20 cellular contexts compared by ENCODE assay signal in the genomic region with DNA sequence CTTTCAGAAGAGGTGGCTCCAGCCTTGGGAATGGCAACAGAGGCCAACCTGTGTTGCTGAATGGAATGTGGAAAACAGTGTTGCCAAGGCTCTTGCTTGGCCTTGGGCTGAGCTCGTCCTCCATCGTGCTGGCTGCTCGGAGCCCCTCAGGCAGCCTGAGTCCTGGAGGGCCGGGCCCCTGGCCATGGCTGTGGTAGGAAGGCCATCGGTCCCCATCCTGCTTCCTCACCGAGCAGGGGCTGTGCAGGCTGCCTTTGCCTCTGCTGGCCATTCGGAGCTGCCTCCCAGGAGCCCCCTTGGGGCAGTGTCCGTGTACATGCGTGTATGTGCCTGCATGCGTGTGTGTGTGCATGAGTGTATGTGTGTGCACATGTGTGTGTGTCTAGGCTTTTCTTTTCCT.
DNase-seq lines count a peak whose midpoint lies in the region; ATAC-seq and TF ChIP-seq lines count a peak whose summit lies in the region.
"Had no signal": no experiment of that assay in that cellular context is flagged by ENCODE, and none has a peak within 500 bp of the region (broad histone marks: within the 10 kb centered on the region; RNA-seq: fewer than 3 reads in every experiment).

No MANE protein-coding gene starts in this region.

- H3K9ac ChIP-seq in fibroblast of lung (ENCODE audit: insufficient read depth, low read length) (no peak overlapping the region), trophoblast cell (ENCODE audit: low read length) (no peak overlapping the region)

- H2BK120ac ChIP-seq in trophoblast cell (ENCODE audit: insufficient read depth, low read length, poor library complexity): peak overlapping the region; percentile 21

- no peak overlapping the region for H2AK5ac ChIP-seq in trophoblast cell (ENCODE audit: low read length)

- H3K14ac ChIP-seq in trophoblast cell (ENCODE audit: low read length): peak overlapping the region; percentile 24

- H3K23ac ChIP-seq in trophoblast cell (ENCODE audit: low read length): no peak overlapping the region

- H2BK12ac ChIP-seq in trophoblast cell (ENCODE audit: low read length): peak overlapping the region; percentile 58

- H4K12ac ChIP-seq in trophoblast cell (ENCODE audit: low read depth, low read length): no peak overlapping the region

- no peak for TF ChIP-seq CTCF in ascending aorta (IDR thresholded peaks at IDR 0.05)
- no peak for TF ChIP-seq CTCF in fibroblast of lung (conservative IDR thresholded peaks at IDR 0.05 in 1 of 2, IDR thresholded peaks at IDR 0.05 in 1 of 2; ENCODE audit: low read depth in 1 of 2, low read length in 2 of 2)
- no peak for TF ChIP-seq CTCF in thoracic aorta (IDR thresholded peaks at IDR 0.05)
- no peak for TF ChIP-seq CTCF in WTC11 (IDR thresholded peaks at IDR 0.05)

- ATAC-seq in thoracic aorta (ENCODE audit: insufficient number of reproducible peaks, low FRiP score, low read depth) (no peak), GM21423 (IDR thresholded peaks at IDR 0.05; ENCODE audit: unreplicated experiment) (no peak), WTC11 (no peak)
- ATAC-seq in activated T-cell treated with anti-CD3 and anti-CD28 coated beads, Interleukin-2, amount 50 U/mL, for 72 hours (replicated peaks in 1 of 2): no peak
- ATAC-seq: effector memory CD8-positive, alpha-beta T cell; GM12878 had no signal

- H3K27ac ChIP-seq in ascending aorta (peak overlapping the region; percentile 53 to 68), fibroblast of lung (ENCODE audit: insufficient read depth, low read length) (peak overlapping the region; percentile 5), trophoblast cell (ENCODE audit: low read depth, low read length) (no peak overlapping the region), thoracic aorta (peak overlapping the region; percentile 82 to 84)
- H3K27ac ChIP-seq: VCaP had no signal

- no peak overlapping the region for H2BK5ac ChIP-seq in trophoblast cell (ENCODE audit: low read depth, low read length, poor library complexity)

- no peaks in the 10 kb centered on the region for H3K27me3 Mint-ChIP-seq in WTC11 (ENCODE audit: low read depth)
- no peaks in the 10 kb centered on the region for H3K27me3 Mint-ChIP-seq in activated T-cell treated with anti-CD3 and anti-CD28 coated beads, Interleukin-2, amount 50 U/mL, for 72 hours (ENCODE audit: low read depth)
- H3K27me3 Mint-ChIP-seq: activated CD4-positive, alpha-beta memory T cell treated with anti-CD3 and anti-CD28 coated beads for 36 hours had no signal

- no peaks in the 10 kb centered on the region for H3K79me2 ChIP-seq in fibroblast of lung (ENCODE audit: control insufficient read depth, insufficient read depth, low read length)
- no peaks in the 10 kb centered on the region for H3K79me2 ChIP-seq in trophoblast cell (ENCODE audit: control insufficient read depth, insufficient read depth, low read length, poor library complexity)

- H3K9me3 Mint-ChIP-seq in WTC11: no peaks in the 10 kb centered on the region
- H3K9me3 Mint-ChIP-seq in activated T-cell treated with anti-CD3 and anti-CD28 coated beads, Interleukin-2, amount 50 U/mL, for 72 hours: no peaks in the 10 kb centered on the region
- H3K9me3 Mint-ChIP-seq: activated CD4-positive, alpha-beta memory T cell treated with anti-CD3 and anti-CD28 coated beads for 36 hours; effector memory CD8-positive, alpha-beta T cell had no signal

- peaks cover 18% of the 10 kb centered on the region for H3K79me1 ChIP-seq in trophoblast cell (ENCODE audit: low read length)

- H4K8ac ChIP-seq in trophoblast cell (ENCODE audit: low read depth, low read length): no peak overlapping the region

- H3K4me2 ChIP-seq in fibroblast of lung (ENCODE audit: extremely low read depth, insufficient read depth, low read length): peak overlapping the region; percentile 59
- H3K4me2 ChIP-seq in trophoblast cell (ENCODE audit: low read length): no peak overlapping the region

- no peaks in the 10 kb centered on the region for H3K36me3 Mint-ChIP-seq in WTC11
- H3K36me3 Mint-ChIP-seq in activated T-cell treated with anti-CD3 and anti-CD28 coated beads, Interleukin-2, amount 50 U/mL, for 72 hours (ENCODE audit: insufficient read depth in 2 of 2): no peaks in the 10 kb centered on the region
- H3K36me3 Mint-ChIP-seq: activated CD4-positive, alpha-beta memory T cell treated with anti-CD3 and anti-CD28 coated beads for 36 hours had no signal

- DNase-seq in ascending aorta (ENCODE audit: low spot score in 2 of 2): no peak
- DNase-seq in fibroblast of lung (ENCODE audit: low read depth in 2 of 2): no peak
- no peak for DNase-seq in trophoblast cell
- no peak for DNase-seq in thoracic aorta (ENCODE audit: low spot score)
- no peak for DNase-seq in WTC11 (ENCODE audit: low spot score)
- DNase-seq in MV-4-11 (lab: John Stamatoyannopoulos, UW): no peak
- DNase-seq in activated T-cell treated with anti-CD3 and anti-CD28 coated beads, Interleukin-2, amount 50 U/mL, for 72 hours: no peak
- DNase-seq: activated CD4-positive, alpha-beta memory T cell treated with anti-CD3 and anti-CD28 coated beads for 36 hours; activated naive CD4-positive, alpha-beta T cell treated with Interleukin-2 at 50 U/mL for 16 hours; effector memory CD8-positive, alpha-beta T cell; MM.1S; NCI-H2171 treated with DMSO at 0.1 percent for 48 hours; NCI-H69; SHP77; stimulated activated CD4-positive, alpha-beta T cell treated with anti-CD3 and anti-CD28 coated beads, Interleukin-1b, Interleukin-23, amount 100 ng/mL, for 48 hours; stimulated activated naive CD4-positive, alpha-beta T cell; T-helper 2 cell had no signal

- H2AFZ ChIP-seq in fibroblast of lung (ENCODE audit: low read length) (no peak overlapping the region), trophoblast cell (ENCODE audit: insufficient read depth, low read length, poor library complexity) (no peak overlapping the region)

- no peaks in the 10 kb centered on the region for H4K20me1 ChIP-seq in fibroblast of lung (ENCODE audit: control insufficient read depth, extremely low read depth, insufficient read depth, low read length)

- H3K9me3 ChIP-seq in ascending aorta (no peaks in the 10 kb centered on the region), fibroblast of lung (ENCODE audit: control insufficient read depth, insufficient read depth, low read depth, low read length) (no peaks in the 10 kb centered on the region), trophoblast cell (ENCODE audit: insufficient read depth, low read depth, low read length) (no peaks in the 10 kb centered on the region), thoracic aorta (no peaks in the 10 kb centered on the region)

- H3K4ac ChIP-seq in trophoblast cell (ENCODE audit: low read depth, low read length): no peak overlapping the region

- no peaks in the 10 kb centered on the region for H3K27me3 ChIP-seq in ascending aorta
- peaks cover under 1% of the 10 kb centered on the region for H3K27me3 ChIP-seq in fibroblast of lung (ENCODE audit: control insufficient read depth, insufficient read depth, low read length)
- no peaks in the 10 kb centered on the region for H3K27me3 ChIP-seq in trophoblast cell (ENCODE audit: insufficient read depth, low read length)
- no peaks in the 10 kb centered on the region for H3K27me3 ChIP-seq in thoracic aorta (replicated peaks; ENCODE audit: insufficient read depth)

- H3K4me3 Mint-ChIP-seq in WTC11: no peak overlapping the region
- no peak overlapping the region for H3K4me3 Mint-ChIP-seq in activated T-cell treated with anti-CD3 and anti-CD28 coated beads, Interleukin-2, amount 50 U/mL, for 72 hours
- H3K4me3 Mint-ChIP-seq: activated CD4-positive, alpha-beta memory T cell treated with anti-CD3 and anti-CD28 coated beads for 36 hours; effector memory CD8-positive, alpha-beta T cell had no signal

- H3K36me3 ChIP-seq in ascending aorta (no peaks in the 10 kb centered on the region), fibroblast of lung (ENCODE audit: control insufficient read depth, insufficient read depth, low read length) (no peaks in the 10 kb centered on the region), trophoblast cell (ENCODE audit: control insufficient read depth in 1 of 2, insufficient read depth in 2 of 2, low read length in 2 of 2) (peaks cover 0 to 3% of the 10 kb centered on the region in 2 experiments), thoracic aorta (no peaks in the 10 kb centered on the region)

- no peak overlapping the region for H3K27ac Mint-ChIP-seq in WTC11
- H3K27ac Mint-ChIP-seq in activated T-cell treated with anti-CD3 and anti-CD28 coated beads, Interleukin-2, amount 50 U/mL, for 72 hours: no peak overlapping the region
- H3K27ac Mint-ChIP-seq: activated CD4-positive, alpha-beta memory T cell treated with anti-CD3 and anti-CD28 coated beads for 36 hours; effector memory CD8-positive, alpha-beta T cell had no signal

- H3K4me3 ChIP-seq in ascending aorta: no peak overlapping the region
- H3K4me3 ChIP-seq in fibroblast of lung (replicated peaks in 1 of 4; ENCODE audit: control extremely low read depth in 1 of 4, insufficient read depth in 1 of 4, low read depth in 3 of 4, low read length in 4 of 4): no peak overlapping the region
- H3K4me3 ChIP-seq in trophoblast cell (ENCODE audit: low read depth, low read length): no peak overlapping the region
- H3K4me3 ChIP-seq in thoracic aorta: no peak overlapping the region
- H3K4me3 ChIP-seq: GM12878 had no signal

- WGBS in trophoblast cell (ENCODE audit: extremely low coverage, insufficient coverage, insufficient read length): no CpG with 5 or more reads among the region's 10 CpGs

- CTCF ChIA-PET in WTC11 (lab: Charles Lee): interaction anchor here (0.6 to 1.3 kb wide), 2 partner anchors 44 to 58 kb away, joined by 3 read pairs; no protein-coding TSS in a partner anchor

- peak overlapping the region; percentile 78 for H4K91ac ChIP-seq in trophoblast cell (ENCODE audit: low read depth, low read length)

- peak overlapping the region; percentile 23 for H3K18ac ChIP-seq in trophoblast cell (ENCODE audit: low read length)

- POLR2A ChIA-PET in WTC11 (lab: Charles Lee): no interaction called here

- H3K4me1 ChIP-seq in ascending aorta (peaks cover 6 to 32% of the 10 kb centered on the region in 2 donors), fibroblast of lung (ENCODE audit: control insufficient read depth, extremely low read depth, insufficient read depth, low read length) (peaks cover 18% of the 10 kb centered on the region), trophoblast cell (ENCODE audit: control insufficient read depth in 1 of 2, insufficient read depth in 2 of 2, low read length in 2 of 2) (peaks cover 17 to 33% of the 10 kb centered on the region in 2 experiments), thoracic aorta (ENCODE audit: control insufficient read depth in 1 of 2, low read depth in 2 of 2) (peaks cover 16 to 49% of the 10 kb centered on the region in 2 donors)

- peaks cover 10% of the 10 kb centered on the region for H3K4me1 Mint-ChIP-seq in WTC11
- no peaks in the 10 kb centered on the region for H3K4me1 Mint-ChIP-seq in activated T-cell treated with anti-CD3 and anti-CD28 coated beads, Interleukin-2, amount 50 U/mL, for 72 hours (ENCODE audit: low read depth)

- intact Hi-C loops in ascending aorta (cut with DNase I): no loop called here
